ENCODE assay signal across 8 cellular contexts in the genomic region with DNA sequence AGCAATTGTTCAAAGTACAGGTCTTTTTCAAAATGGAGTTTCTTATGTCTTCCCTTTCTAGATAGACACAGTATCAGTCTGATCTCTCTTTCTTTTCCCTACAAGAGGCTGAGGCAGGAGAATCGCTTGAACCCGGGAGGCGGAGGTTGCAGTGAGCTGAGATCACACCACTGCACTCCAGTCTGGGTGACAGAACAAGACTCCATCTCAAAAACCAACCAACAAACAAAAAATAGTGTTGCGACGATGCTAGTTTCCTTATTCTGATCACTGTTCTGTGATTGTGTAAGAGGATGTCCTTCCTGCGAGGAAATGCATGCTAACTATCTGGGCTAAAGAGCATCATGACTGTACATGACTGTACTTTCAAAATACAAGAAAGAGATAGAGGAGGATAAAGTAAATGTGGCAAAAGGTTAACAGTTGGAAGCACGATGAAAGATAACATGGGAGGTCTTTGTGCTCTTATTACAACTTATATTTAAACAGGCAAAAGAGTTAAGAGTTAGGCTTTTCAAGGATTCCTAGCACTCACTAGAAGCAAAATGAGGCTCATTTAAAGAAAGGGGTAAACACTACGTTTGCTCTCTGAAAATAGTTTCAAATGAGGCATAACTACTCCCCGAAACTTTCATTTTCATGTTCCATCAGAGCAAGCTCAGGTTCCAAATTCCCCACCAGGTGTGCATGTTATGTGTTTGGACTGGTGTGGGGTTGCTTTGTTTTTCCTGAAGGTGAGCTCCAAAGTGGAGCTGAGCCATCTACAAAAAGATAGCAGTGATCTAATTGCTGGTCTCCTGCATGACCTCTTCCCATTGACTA. TPM values are rescaled to one million over a fixed set of nuclear protein-coding genes. Genes with fewer than 3 reads are reported as not detected.
DNase-seq lines count a peak whose midpoint lies in the region; ATAC-seq and TF ChIP-seq lines count a peak whose summit lies in the region.

No MANE protein-coding gene starts in this region.

- H3K4me3 ChIP-seq in GM12864 (ENCODE audit: low read depth, low read length) (no peak overlapping the region), esophagus squamous epithelium (no peak overlapping the region), stomach (no peak overlapping the region)

- H3K9me3 Mint-ChIP-seq in HFFc6, result no peaks in the 10 kb centered on the region

- peak; percentile 91 for ATAC-seq in GM21447 (IDR thresholded peaks at IDR 0.05; ENCODE audit: unreplicated experiment)
- peak; percentile 63 for ATAC-seq in HG03558 (IDR thresholded peaks at IDR 0.05; ENCODE audit: extremely low read depth, unreplicated experiment)

- H3K9me3 ChIP-seq in esophagus squamous epithelium, result no peaks in the 10 kb centered on the region
- H3K9me3 ChIP-seq in stomach, result no peaks in the 10 kb centered on the region

- H3K27ac ChIP-seq in esophagus squamous epithelium (peak overlapping the region in 3 of 4 donors; percentile 9 to 47 (median 31)), stomach (peak overlapping the region in 1 of 5 donors; percentile 61)

- WGBS in esophagus squamous epithelium, 2 donors, result 34 to 36% methylated on average over 9 of the region's 9 CpGs
- 64 to 71% (median 67%) methylated on average over 9 of the region's 9 CpGs for WGBS in stomach, 5 donors

- TF ChIP-seq EP300 in stomach (IDR thresholded peaks at IDR 0.05), result no peak

- H3K27me3 ChIP-seq in esophagus squamous epithelium (no peaks in the 10 kb centered on the region), stomach (no peaks in the 10 kb centered on the region)

- H3K27me3 Mint-ChIP-seq in HFFc6 (ENCODE audit: insufficient read depth), result peaks cover 30% of the 10 kb centered on the region

- TF ChIP-seq CTCF in GM12864 (IDR thresholded peaks at IDR 0.05; ENCODE audit: low read depth, low read length, missing control alignments) (no peak), esophagus squamous epithelium (IDR thresholded peaks at IDR 0.05) (no peak), stomach (IDR thresholded peaks at IDR 0.05) (no peak), HFFc6 (IDR thresholded peaks at IDR 0.05) (no peak)

- H3K4me1 Mint-ChIP-seq in HFFc6 (ENCODE audit: low read depth), result peaks cover 14% of the 10 kb centered on the region

- H3K27ac Mint-ChIP-seq in HFFc6, result no peak overlapping the region

- H3K36me3 ChIP-seq in esophagus squamous epithelium (no peaks in the 10 kb centered on the region), stomach (no peaks in the 10 kb centered on the region)

- DNase-seq in GM12864 (ENCODE audit: low read depth) (peak; percentile 55), esophagus squamous epithelium (lab: John Stamatoyannopoulos, UW) (no peak), stomach (no peak), NCI-H187 treated with DMSO at 0.1 percent for 48 hours (lab: John Stamatoyannopoulos, UW) (no peak), inferior parietal cortex (ENCODE audit: extremely low spot score) (no peak), HFFc6 (no peak)

- H3K4me1 ChIP-seq in esophagus squamous epithelium, result peaks cover 0 to 22% (median 5%) of the 10 kb centered on the region in 3 donors
- peaks cover 0 to 4% (median 0%) of the 10 kb centered on the region in 4 donors for H3K4me1 ChIP-seq in stomach

- intact Hi-C loops in esophagus squamous epithelium (cut with DNase I), result no loop called here
- intact Hi-C loops in stomach (cut with DNase I; ENCODE audit: low total_unique reads), result no loop called here

- no peak overlapping the region for H3K4me3 Mint-ChIP-seq in HFFc6

- H3K36me3 Mint-ChIP-seq in HFFc6 (ENCODE audit: low read depth), result no peaks in the 10 kb centered on the region

- no peak for TF ChIP-seq POLR2A in esophagus squamous epithelium (IDR thresholded peaks at IDR 0.05)
- TF ChIP-seq POLR2A in stomach (IDR thresholded peaks at IDR 0.05), result no peak

RNA-seq across cellular contexts. Expression of gene SOWAHC, which starts 23.8 kb away (rescaled TPM):
- total RNA-seq in esophagus squamous epithelium, result 10 to 100 TPM; 47.9 to 87.9 (median 69.7) TPM
- total RNA-seq in stomach, result 10 to 100 TPM in 4 of 5 donors, 1 to 10 TPM in 1; 5.3 to 93.9 (median 16.7) TPM
- 1 to 10 TPM; 3.3 to 7.6 (median 7.2) TPM for polyA plus RNA-seq in stomach
- total RNA-seq in HFFc6 (2021; fragmentation: NEBNext Ultra II Directional; extraction: Animal tissue kit (Norgen Biotek cat#: 25700)), result 10 to 100 TPM in 4 of 6 experiments, 1 to 10 TPM in 2; 9.4 to 12.3 (median 10.4) TPM

RNA-seq across cellular contexts. Expression of gene SEPTIN10, which starts 24.2 kb away (rescaled TPM):
- total RNA-seq in esophagus squamous epithelium (100 to 1,000 TPM in 1 of 4 donors, 10 to 100 TPM in 3; 83.6 to 132 (median 86.4) TPM), stomach (100 to 1,000 TPM in 1 of 5 donors, 10 to 100 TPM in 4; 29.0 to 101 (median 54.9) TPM)
- 10 to 100 TPM; 24.9 to 41.9 (median 31.0) TPM for polyA plus RNA-seq in stomach
- total RNA-seq in HFFc6 (2021; fragmentation: NEBNext Ultra II Directional; extraction: Animal tissue kit (Norgen Biotek cat#: 25700)), result 100 to 1,000 TPM; 102 to 127 (median 114) TPM
